In the genomic region with DNA sequence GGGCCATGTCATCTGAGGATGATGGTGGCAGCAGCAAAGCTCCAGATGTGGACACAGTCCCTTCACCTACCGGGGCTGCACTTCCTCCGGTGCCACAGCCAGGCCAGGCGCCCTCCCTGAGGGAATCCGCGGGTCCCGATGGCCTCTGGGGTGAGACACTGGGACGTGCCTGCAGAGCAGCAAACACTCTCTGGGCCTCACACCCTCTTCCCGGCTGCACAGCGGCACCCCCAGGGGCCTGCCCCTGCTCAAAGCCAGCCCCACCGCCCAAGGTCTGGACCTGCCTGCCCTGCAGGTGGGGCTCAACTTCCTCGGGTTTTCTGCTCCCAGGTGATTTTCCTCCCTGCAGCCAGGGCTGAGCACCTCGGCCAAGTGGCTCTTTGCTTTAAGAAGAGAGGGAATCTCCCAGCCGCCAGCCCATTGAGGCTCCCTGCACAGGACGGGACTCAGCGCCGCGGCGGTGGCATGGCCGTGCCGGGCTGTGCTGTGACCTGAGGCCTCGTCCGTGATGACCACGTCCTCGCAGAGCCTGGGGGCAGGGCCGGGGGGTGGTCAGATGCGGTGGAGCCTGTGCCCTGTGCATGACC, we compare ENCODE assay signal across 23 cellular contexts. TPM values are rescaled to one million over a fixed set of nuclear protein-coding genes. Genes with fewer than 3 reads are reported as not detected.
DNase-seq lines count a peak whose midpoint lies in the region; ATAC-seq and TF ChIP-seq lines count a peak whose summit lies in the region.
"Had no signal": no experiment of that assay in that cellular context is flagged by ENCODE, and none has a peak within 500 bp of the region (broad histone marks: within the 10 kb centered on the region; RNA-seq: fewer than 3 reads in every experiment).

No MANE protein-coding gene starts in this region.

- peaks cover 3% of the 10 kb centered on the region for H3K4me1 Mint-ChIP-seq in endodermal cell

- TF ChIP-seq CTCF in endodermal cell (conservative IDR thresholded peaks at IDR 0.05) (peak; percentile 59), right lobe of liver (IDR thresholded peaks at IDR 0.05) (no peak), sigmoid colon (IDR thresholded peaks at IDR 0.05) (no peak), mammary epithelial cell (conservative IDR thresholded peaks at IDR 0.05 in 1 of 2, IDR thresholded peaks at IDR 0.05 in 1 of 2; ENCODE audit: extremely low read depth in 1 of 2, insufficient read depth in 1 of 2, low read depth in 1 of 2, low read length in 2 of 2) (no peak)

- no peak overlapping the region for H2AFZ ChIP-seq in mammary epithelial cell (ENCODE audit: low read depth, low read length)
- H2AFZ ChIP-seq: PC-9 had no signal

- H3K36me3 Mint-ChIP-seq in endodermal cell (ENCODE audit: low read depth): no peaks in the 10 kb centered on the region

- intact Hi-C loops in right lobe of liver (cut with DNase I): no loop called here
- intact Hi-C loops in sigmoid colon (cut with DNase I): no loop called here
- intact Hi-C loops in mammary epithelial cell (cut with micrococcal nuclease): loop anchor here (10.0 kb wide), 1 partner anchor 89 kb away; no protein-coding TSS in a partner anchor

- H3K36me3 ChIP-seq in endodermal cell (ENCODE audit: control insufficient read depth, insufficient read depth, low read length) (no peaks in the 10 kb centered on the region), right lobe of liver (no peaks in the 10 kb centered on the region), sigmoid colon (no peaks in the 10 kb centered on the region), mammary epithelial cell (ENCODE audit: insufficient read depth, low read length) (no peaks in the 10 kb centered on the region)
- H3K36me3 ChIP-seq: cardiac muscle cell, SJSA1, vagina had no signal

- TF ChIP-seq POLR2A in right lobe of liver (IDR thresholded peaks at IDR 0.05) (no peak), sigmoid colon (IDR thresholded peaks at IDR 0.05) (no peak)

- H3K9ac ChIP-seq in endodermal cell (ENCODE audit: extremely low read depth, low read length, poor library complexity, severe bottlenecking): no peak overlapping the region
- no peak overlapping the region for H3K9ac ChIP-seq in mammary epithelial cell (ENCODE audit: insufficient read depth, low read length)

- WGBS in endodermal cell (ENCODE audit: insufficient coverage in 1 of 2, insufficient read length in 1 of 2), 2 experiments: 85 to 86% methylated on average over 24 to 26 of the region's 26 CpGs
- no CpG with 5 or more reads among the region's 26 CpGs for WGBS in right lobe of liver (ENCODE audit: insufficient coverage, low coverage, low lambda C conversion rate, missing lambda C conversion rate)
- WGBS in sigmoid colon, 2 donors: 65 to 67% methylated on average over 26 of the region's 26 CpGs
- WGBS in mammary epithelial cell (ENCODE audit: low coverage, missing lambda C conversion rate): 89% methylated on average over 18 of the region's 26 CpGs

- H3K4me2 ChIP-seq in mammary epithelial cell (ENCODE audit: insufficient read depth, low read depth, low read length): no peak overlapping the region
- H3K4me2 ChIP-seq: PC-9 had no signal

- H3K79me2 ChIP-seq in mammary epithelial cell (ENCODE audit: insufficient read depth, low read length): no peaks in the 10 kb centered on the region

- peaks cover 2% of the 10 kb centered on the region for H3K9me3 Mint-ChIP-seq in endodermal cell
- H3K9me3 Mint-ChIP-seq: T-helper 1 cell treated with Interleukin-12 subunit alpha and Interleukin-12 subunit beta and Interleukin-4 antibody, amounts not matched to agents 30 μg/mL and 1 μg/mL, for 36 hours had no signal

- H3K27me3 ChIP-seq in endodermal cell (ENCODE audit: control insufficient read depth, insufficient read depth, low read length, poor library complexity, severe bottlenecking) (no peaks in the 10 kb centered on the region), right lobe of liver (no peaks in the 10 kb centered on the region), sigmoid colon (no peaks in the 10 kb centered on the region), mammary epithelial cell (ENCODE audit: insufficient read depth, low read length) (no peaks in the 10 kb centered on the region)
- H3K27me3 ChIP-seq: cardiac muscle cell, SJSA1, vagina had no signal

- ATAC-seq in right lobe of liver (no peak), GM21528 (IDR thresholded peaks at IDR 0.05; ENCODE audit: low FRiP score, unreplicated experiment) (no peak), HG02610 (IDR thresholded peaks at IDR 0.05; ENCODE audit: unreplicated experiment) (no peak)
- ATAC-seq: foreskin keratinocyte had no signal

- TF ChIP-seq EP300 in sigmoid colon (IDR thresholded peaks at IDR 0.05): no peak

- no peak overlapping the region for H3K4me3 ChIP-seq in endodermal cell (ENCODE audit: low read length)
- H3K4me3 ChIP-seq in right lobe of liver: no peak overlapping the region
- H3K4me3 ChIP-seq in sigmoid colon: no peak overlapping the region
- no peak overlapping the region for H3K4me3 ChIP-seq in mammary epithelial cell (replicated peaks in 1 of 3; ENCODE audit: insufficient read depth in 1 of 3, low read depth in 2 of 3, low read length in 3 of 3)
- H3K4me3 ChIP-seq: cardiac muscle cell, dorsolateral prefrontal cortex, PC-9, SJSA1, vagina had no signal

- DNase-seq in activated effector memory CD4-positive, alpha-beta T cell treated with anti-CD3 and anti-CD28 coated beads, Interleukin-2, amount 50 U/mL, for 16 hours: peak; percentile 53
- no peak for DNase-seq in activated effector memory CD4-positive, alpha-beta T cell treated with Interleukin-2 at 50 U/mL for 16 hours
- DNase-seq in endodermal cell (peak; percentile 85), right lobe of liver (peak; percentile 16 to 50 (median 43)), sigmoid colon (peak; percentile 57), mammary epithelial cell (no peak)
- DNase-seq: activated CD8-positive, alpha-beta memory T cell treated with anti-CD3 and anti-CD28 coated beads, Interleukin-2, amount 50 U/mL, for 48 hours; activated gamma-delta T cell treated with Interleukin-2 at 50 U/mL for 16 hours; amygdala; foreskin keratinocyte; hypothalamus; KBM-7; kidney glomerular epithelial cell; NCI-H226; NCI-H774; PC-9 had no signal

- no peak overlapping the region for H3K4me3 Mint-ChIP-seq in endodermal cell
- H3K4me3 Mint-ChIP-seq: T-helper 1 cell treated with Interleukin-12 subunit alpha and Interleukin-12 subunit beta and Interleukin-4 antibody, amounts not matched to agents 30 μg/mL and 1 μg/mL, for 36 hours had no signal

- no peaks in the 10 kb centered on the region for H4K20me1 ChIP-seq in mammary epithelial cell (ENCODE audit: insufficient read depth, low read length)

- in situ Hi-C loops in mammary epithelial cell (cut with MboI; ENCODE audit: low sequenced_read_pairs in 2 of 2): no loop called here

- H3K4me1 ChIP-seq in endodermal cell (ENCODE audit: control insufficient read depth, insufficient read depth, low read length) (no peaks in the 10 kb centered on the region), right lobe of liver (no peaks in the 10 kb centered on the region), sigmoid colon (peaks cover 0 to 14% (median 14%) of the 10 kb centered on the region in 4 donors), mammary epithelial cell (ENCODE audit: insufficient read depth, low read length) (peaks cover 6% of the 10 kb centered on the region)
- H3K4me1 ChIP-seq: foreskin keratinocyte had no signal

- no peak overlapping the region for H3K27ac ChIP-seq in endodermal cell (ENCODE audit: low read depth, low read length)
- H3K27ac ChIP-seq in right lobe of liver: no peak overlapping the region
- no peak overlapping the region for H3K27ac ChIP-seq in sigmoid colon
- no peak overlapping the region for H3K27ac ChIP-seq in mammary epithelial cell (ENCODE audit: insufficient read depth, low read depth, low read length)
- H3K27ac ChIP-seq: cardiac muscle cell, dorsolateral prefrontal cortex, foreskin keratinocyte, PC-9, SJSA1 had no signal

- no peaks in the 10 kb centered on the region for H3K9me3 ChIP-seq in endodermal cell (ENCODE audit: control insufficient read depth, low read length)
- H3K9me3 ChIP-seq in right lobe of liver: no peaks in the 10 kb centered on the region
- H3K9me3 ChIP-seq in sigmoid colon: no peaks in the 10 kb centered on the region
- no peaks in the 10 kb centered on the region for H3K9me3 ChIP-seq in mammary epithelial cell (replicated peaks; ENCODE audit: insufficient read depth, low read length)
- H3K9me3 ChIP-seq: SJSA1, vagina had no signal

- CTCF ChIA-PET in mammary epithelial cell (lab: Charles Lee; ENCODE audit: low non-redundant PET): no interaction called here

- BruUV-seq in mammary epithelial cell (replicated peaks; lab: Mats Ljungman, UMichigan): no TSS peak

- no peaks in the 10 kb centered on the region for H3K27me3 Mint-ChIP-seq in endodermal cell (ENCODE audit: insufficient read depth)

- H3K27ac Mint-ChIP-seq in endodermal cell: no peak overlapping the region
- H3K27ac Mint-ChIP-seq: T-helper 1 cell treated with Interleukin-12 subunit alpha and Interleukin-12 subunit beta and Interleukin-4 antibody, amounts not matched to agents 30 μg/mL and 1 μg/mL, for 36 hours had no signal

- dilution Hi-C loops in mammary epithelial cell (cut with HindIII; ENCODE audit: low sequenced_read_pairs): no loop called here

RNA-seq across cellular contexts. Expression of a gene that starts 21.3 kb away (rescaled TPM):
- 100 to 1,000 TPM; 332 to 398 TPM for total RNA-seq in endodermal cell
- polyA plus RNA-seq in endodermal cell (2013, experiment 1 of 2): 216 TPM
- polyA plus RNA-seq in endodermal cell (2013, experiment 2 of 2): 213 TPM
- total RNA-seq in right lobe of liver: 100 to 1,000 TPM; 261 to 487 (median 297) TPM
- total RNA-seq in sigmoid colon: 100 to 1,000 TPM in 3 of 4 donors, 10 to 100 TPM in 1; 39.7 to 197 (median 103) TPM
- 10 to 100 TPM in 1 of 3 donors, 1 to 10 TPM in 2; 4.4 to 34.8 (median 5.4) TPM for polyA plus RNA-seq in sigmoid colon
- 10 to 100 TPM; 45.6 to 79.7 TPM for total RNA-seq in mammary epithelial cell
- polyA plus RNA-seq in mammary epithelial cell: 27.3 TPM
- 7.5 TPM for polyA minus RNA-seq in mammary epithelial cell

Comparison
In these comparisons a context has a peak if more than half of its experiments do, and no peak if none do; other contexts are left out.
1. DNase-seq: peak in activated effector memory CD4-positive, alpha-beta T cell treated with anti-CD3 and anti-CD28 coated beads, Interleukin-2, amount 50 U/mL, for 16 hours (single experiment), endodermal cell (single experiment), right lobe of liver (3 of 3) and sigmoid colon (single experiment); none in activated effector memory CD4-positive, alpha-beta T cell treated with Interleukin-2 at 50 U/mL for 16 hours (single experiment) and mammary epithelial cell (single experiment).